24 cellular contexts compared by ENCODE assay signal in genomic region chr9:85898288-85898802, GRCh38.
"Had no signal": no experiment of that assay in that cellular context is flagged by ENCODE, and none has a peak within 500 bp of the region (broad histone marks: within the 10 kb centered on the region; RNA-seq: fewer than 3 reads in every experiment).

No MANE protein-coding gene starts in this region.

- ATAC-seq: activated naive CD4-positive, alpha-beta T cell treated with anti-CD3 and anti-CD28 coated beads, Interleukin-2, amount 50 U/mL, for 72 hours; esophagus mucosa; gastrocnemius medialis; left ventricle myocardium superior; naive thymus-derived CD4-positive, alpha-beta T cell; psoas muscle; right cardiac atrium; stimulated activated naive CD8-positive, alpha-beta T cell treated with anti-CD3 and anti-CD28 coated beads, Interleukin-15, amount 100 ng/mL, for 72 hours had no signal

- H3K4me3 ChIP-seq: adrenal gland, breast epithelium, gastrocnemius medialis, ovary, psoas muscle, upper lobe of left lung had no signal

- DNase-seq: activated CD4-positive, alpha-beta T cell treated with anti-CD3 and anti-CD28 coated beads, Interleukin-2, amount 50 U/mL, for 1 hour; activated CD4-positive, CD25-positive, alpha-beta regulatory T cell treated with anti-CD3 and anti-CD28 coated beads, Interleukin-2, amount 50 U/mL, for 72 hours; activated CD8-positive, alpha-beta memory T cell treated with anti-CD3 and anti-CD28 coated beads, Interleukin-2, amount 50 U/mL, for 48 hours; activated effector memory CD4-positive, alpha-beta T cell treated with Interleukin-2 at 50 U/mL for 16 hours; activated T-cell treated with anti-CD3 and anti-CD28 coated beads, Interleukin-2, amount 50 U/mL, for 48 hours; adrenal gland; cerebellar nuclear complex; cortex of kidney; effector CD4-positive, alpha-beta T cell; gastrocnemius medialis; head of caudate nucleus; left ventricle myocardium superior; naive thymus-derived CD4-positive, alpha-beta T cell; ovary; psoas muscle; right cardiac atrium; stimulated activated CD4-positive, alpha-beta T cell treated with anti-CD3 and anti-CD28 coated beads, Interleukin-4, amount 100 ng/mL, for 1 hour; stimulated activated naive CD8-positive, alpha-beta T cell treated with anti-CD3 and anti-CD28 coated beads, Interleukin-15, amount 100 ng/mL, for 72 hours had no signal

- FAIRE-seq: astrocyte had no signal

- H3K9me3 ChIP-seq: adrenal gland, breast epithelium, gastrocnemius medialis, ovary, psoas muscle, upper lobe of left lung had no signal

- H3K4me1 ChIP-seq: adrenal gland, breast epithelium, gastrocnemius medialis, psoas muscle, upper lobe of left lung had no signal

- H3K27me3 ChIP-seq: adrenal gland, breast epithelium, gastrocnemius medialis, ovary, upper lobe of left lung had no signal

- H3K36me3 ChIP-seq: adrenal gland, breast epithelium, ovary, upper lobe of left lung had no signal

- H3K27ac ChIP-seq: adrenal gland, breast epithelium, gastrocnemius medialis, ovary, psoas muscle, upper lobe of left lung, VCaP had no signal
